Comparison of ENCODE assay signal across 10 cellular contexts in the genomic region with DNA sequence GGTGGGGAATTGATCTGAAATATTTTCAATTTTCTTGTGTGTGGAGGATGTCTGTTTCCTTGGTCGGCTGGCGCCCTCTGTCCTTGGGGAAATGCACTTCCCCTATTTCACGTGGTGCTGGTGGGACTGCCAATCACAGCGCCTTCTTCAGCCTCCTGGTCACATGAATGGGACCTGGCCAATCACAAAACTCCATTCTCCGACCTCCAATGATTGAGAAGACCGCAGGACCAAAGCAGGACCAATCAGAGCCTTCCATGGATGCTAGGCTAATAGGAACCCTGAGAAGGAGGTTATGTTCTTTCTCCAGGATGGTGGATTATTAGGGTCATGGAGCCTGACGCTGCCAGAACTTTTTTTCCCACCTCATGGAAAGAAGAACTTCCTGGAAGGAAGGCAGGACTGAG.
DNase-seq lines count a peak whose midpoint lies in the region; ATAC-seq and TF ChIP-seq lines count a peak whose summit lies in the region.
"Had no signal": no experiment of that assay in that cellular context is flagged by ENCODE, and none has a peak within 500 bp of the region (broad histone marks: within the 10 kb centered on the region; RNA-seq: fewer than 3 reads in every experiment).

No MANE protein-coding gene starts in this region.

- H3K27me3 Mint-ChIP-seq in osteocyte (ENCODE audit: unreplicated experiment) = peaks cover 21% of the 10 kb centered on the region

- H3K36me3 Mint-ChIP-seq in osteocyte (ENCODE audit: unreplicated experiment) = no peaks in the 10 kb centered on the region

- H3K4me1 Mint-ChIP-seq in osteocyte (ENCODE audit: unreplicated experiment) = peaks cover 2% of the 10 kb centered on the region

- no peaks in the 10 kb centered on the region for H3K9me3 Mint-ChIP-seq in osteocyte (ENCODE audit: unreplicated experiment)
- H3K9me3 Mint-ChIP-seq: IgD-negative memory B cell had no signal

- CTCF ChIA-PET in GM10248 (lab: Yijun Ruan, JAX) = no interaction called here

- H3K4me3 Mint-ChIP-seq in osteocyte (ENCODE audit: unreplicated experiment) = no peak overlapping the region
- H3K4me3 Mint-ChIP-seq: IgD-negative memory B cell had no signal

- H3K27ac Mint-ChIP-seq in osteocyte (ENCODE audit: unreplicated experiment) = no peak overlapping the region
- H3K27ac Mint-ChIP-seq: IgD-negative memory B cell had no signal

- peak; percentile 46 for TF ChIP-seq CTCF in astrocyte of the spinal cord (IDR thresholded peaks at IDR 0.05; ENCODE audit: low read depth, low read length)
- peak; percentile 29 for TF ChIP-seq CTCF in osteocyte (IDR thresholded peaks at IDR 0.05)
- no peak for TF ChIP-seq CTCF in GM10248 (IDR thresholded peaks at IDR 0.05; ENCODE audit: control extremely low read depth, extremely low read depth, low read depth, missing control alignments)

- in situ Hi-C loops in astrocyte of the spinal cord (cut with HindIII; ENCODE audit: low sequenced_read_pairs) = no loop called here

- DNase-seq in NCI-H748 (lab: John Stamatoyannopoulos, UW; ENCODE audit: unreplicated experiment) (peak; percentile 49), NCI-H748 treated with DMSO at 0.1 percent for 48 hours (lab: John Stamatoyannopoulos, UW) (no peak), NAMALWA (ENCODE audit: low spot score) (peak; percentile 58), astrocyte of the spinal cord (ENCODE audit: low read depth, low spot score) (peak; percentile 20), osteocyte (ENCODE audit: extremely low spot score, unreplicated experiment) (no peak), GM10248 (ENCODE audit: extremely low spot score) (no peak), putamen (ENCODE audit: low spot score) (no peak)

- POLR2A ChIA-PET in GM10248 (lab: Yijun Ruan, JAX) = no interaction called here

- no peak for ATAC-seq in HG02759 (IDR thresholded peaks at IDR 0.05; ENCODE audit: unreplicated experiment)

- H3K4me3 ChIP-seq in astrocyte of the spinal cord (ENCODE audit: low read depth, low read length) = no peak overlapping the region
- H3K4me3 ChIP-seq: BLaER1 treated with 17β-estradiol and CSF1 and Interleukin-3, amounts not matched to agents 10 nM and 100 nM had no signal

Comparison
In these comparisons a context has a peak if more than half of its experiments do, and no peak if none do; other contexts are left out.
1. DNase-seq: peak in NCI-H748 (single experiment), NAMALWA (single experiment) and astrocyte of the spinal cord (single experiment); none in NCI-H748 treated with DMSO at 0.1 percent for 48 hours (single experiment), osteocyte (single experiment), GM10248 (single experiment) and putamen (single experiment).